Comparison of ENCODE assay signal across 2 cellular contexts in genomic region chr9:113649855-113650206, GRCh38.
TF ChIP-seq lines count a peak whose summit lies in the region.

No MANE protein-coding gene starts in this region.

TF ChIP-seq in SK-N-SH, 30 proteins besides CTCF, POLR2A, EP300 and RAD21 (continued from another document):
- TF ChIP-seq RFX5 (IDR thresholded peaks at IDR 0.05; ENCODE audit: low read length) (no peak), POLR2AphosphoS5 (IDR thresholded peaks at IDR 0.05; ENCODE audit: low read depth, low read length) (no peak), USF1 (IDR thresholded peaks at IDR 0.05; ENCODE audit: borderline replicate concordance, low read depth) (no peak), FOXM1 (IDR thresholded peaks at IDR 0.05; ENCODE audit: low read depth) (no peak), REST (IDR thresholded peaks at IDR 0.05; ENCODE audit: low read depth, low read length) (no peak), RXRA (IDR thresholded peaks at IDR 0.05; ENCODE audit: borderline replicate concordance, low read depth) (no peak), TCF12 (IDR thresholded peaks at IDR 0.05) (no peak), FOXJ3 (CRISPR knock-in tag; IDR thresholded peaks at IDR 0.05) (no peak), NFIC (IDR thresholded peaks at IDR 0.05; ENCODE audit: borderline replicate concordance) (no peak)

TF ChIP-seq in SK-N-SH treated with all-trans-retinoic acid at 6 μM for 48 hours, 23 proteins besides CTCF, POLR2A, EP300 and RAD21 (continued from another document):
- no peak for TF ChIP-seq POU6F1 (CRISPR knock-in tag; IDR thresholded peaks at IDR 0.05; ENCODE audit: borderline replicate concordance, low read depth)
- no peak for TF ChIP-seq PATZ1 (CRISPR knock-in tag; IDR thresholded peaks at IDR 0.05; ENCODE audit: borderline replicate concordance)
- no peak for TF ChIP-seq RARB (CRISPR knock-in tag; IDR thresholded peaks at IDR 0.05)
- TF ChIP-seq ZC3H10 (CRISPR knock-in tag; IDR thresholded peaks at IDR 0.05): no peak
- no peak for TF ChIP-seq ARNTL (CRISPR knock-in tag; IDR thresholded peaks at IDR 0.05; ENCODE audit: borderline replicate concordance, low read depth)
